ENCODE assay signal across 1 cellular context in genomic region chr4:159395693-159396092, GRCh38.
TF ChIP-seq lines count a peak whose summit lies in the region.

No MANE protein-coding gene starts in this region.

TF ChIP-seq in IMR-90, 13 proteins besides CTCF, POLR2A, EP300 and RAD21 (continued from another document):
- TF ChIP-seq ELK1 (IDR thresholded peaks at IDR 0.05; ENCODE audit: borderline replicate concordance, low read depth, low read length) = no peak
- no peak for TF ChIP-seq MAFK (IDR thresholded peaks at IDR 0.05; ENCODE audit: low read depth, low read length)
- no peak for TF ChIP-seq MXI1 (IDR thresholded peaks at IDR 0.05; ENCODE audit: borderline replicate concordance, low read depth, low read length)
- TF ChIP-seq RCOR1 (IDR thresholded peaks at IDR 0.05; ENCODE audit: insufficient replicate concordance, low read length) = no peak
- no peak for TF ChIP-seq USF2 (IDR thresholded peaks at IDR 0.05; ENCODE audit: low read depth, low read length)
- no peak for TF ChIP-seq BHLHE40 (IDR thresholded peaks at IDR 0.05; ENCODE audit: low read depth, low read length)
- no peak for TF ChIP-seq CHD1 (IDR thresholded peaks at IDR 0.05; ENCODE audit: low read depth, low read length)
- TF ChIP-seq NFE2L2 (IDR thresholded peaks at IDR 0.05; ENCODE audit: low read depth, low read length) = no peak
- TF ChIP-seq MAZ (IDR thresholded peaks at IDR 0.05; ENCODE audit: borderline replicate concordance, low read depth, low read length) = no peak
- TF ChIP-seq FOS (IDR thresholded peaks at IDR 0.05; ENCODE audit: low read depth, low read length) = no peak
- TF ChIP-seq CEBPB (IDR thresholded peaks at IDR 0.05; ENCODE audit: low read depth, low read length) = no peak
